Comparison of ENCODE assay signal across 19 cellular contexts in genomic region chr3:153680526-153680925, GRCh38.
DNase-seq lines count a peak whose midpoint lies in the region; ATAC-seq and TF ChIP-seq lines count a peak whose summit lies in the region.
"Had no signal": no experiment of that assay in that cellular context is flagged by ENCODE, and none has a peak within 500 bp of the region (broad histone marks: within the 10 kb centered on the region; RNA-seq: fewer than 3 reads in every experiment).

No MANE protein-coding gene starts in this region.

- H3K9me2 ChIP-seq in DOHH2 (replicated peaks; ENCODE audit: control insufficient read depth, low read length): no peaks in the 10 kb centered on the region

- no peaks in the 10 kb centered on the region for H3K27me3 ChIP-seq in DOHH2 (ENCODE audit: control insufficient read depth, low read length)

- H3K4me2 ChIP-seq in DOHH2 (ENCODE audit: low read length): no peak overlapping the region; the same call in 1 of the 2 replicates
- H3K4me2 ChIP-seq: A549, PC-9 had no signal

- H3F3A ChIP-seq in DOHH2 (ENCODE audit: control insufficient read depth, insufficient read depth): peaks cover 3% of the 10 kb centered on the region; the same call in 1 of the 2 replicates

- no peaks in the 10 kb centered on the region for H3K9me3 Mint-ChIP-seq in activated CD8-positive, alpha-beta memory T cell treated with anti-CD3 and anti-CD28 coated beads, Interleukin-2, amount 10 ng/mL, durations not matched to agents 7 days and 5 days (ENCODE audit: low read depth)
- no peaks in the 10 kb centered on the region for H3K9me3 Mint-ChIP-seq in stimulated activated effector memory CD8-positive, alpha-beta T cell treated with anti-CD3 and anti-CD28 coated beads, Interleukin-12 subunit alpha, Interleukin-12 subunit beta, amount 100 ng/mL, for 72 hours

- H3K27ac ChIP-seq in DOHH2 (ENCODE audit: low read depth, low read length): peak overlapping the region; percentile 38
- H3K27ac ChIP-seq: A549, PC-9, RWPE1 had no signal

- H3K9me3 ChIP-seq in DOHH2 (ENCODE audit: control insufficient read depth, insufficient read depth, low read length) (peaks cover 5% of the 10 kb centered on the region; the same call in 1 of the 2 replicates), T-helper 17 cell (ENCODE audit: control insufficient read depth, low read length, poor library complexity, severe bottlenecking) (no peaks in the 10 kb centered on the region)
- H3K9me3 ChIP-seq: A549 had no signal

- H3K4me3 Mint-ChIP-seq in activated CD8-positive, alpha-beta memory T cell treated with anti-CD3 and anti-CD28 coated beads, Interleukin-2, amount 10 ng/mL, durations not matched to agents 7 days and 5 days: no peak overlapping the region
- no peak overlapping the region for H3K4me3 Mint-ChIP-seq in T-helper 17 cell
- no peak overlapping the region for H3K4me3 Mint-ChIP-seq in stimulated activated effector memory CD8-positive, alpha-beta T cell treated with anti-CD3 and anti-CD28 coated beads, Interleukin-12 subunit alpha, Interleukin-12 subunit beta, amount 100 ng/mL, for 72 hours
- H3K4me3 Mint-ChIP-seq: CD8-positive, alpha-beta memory T cell had no signal

- no peaks in the 10 kb centered on the region for H3K79me2 ChIP-seq in DOHH2 (ENCODE audit: control insufficient read depth, low read length)

- H3K4me1 ChIP-seq in DOHH2 (ENCODE audit: control insufficient read depth, low read length): peaks cover 41% of the 10 kb centered on the region
- H3K4me1 ChIP-seq: A549 had no signal

- peak; percentile 36 for ATAC-seq in activated CD8-positive, alpha-beta memory T cell treated with anti-CD3 and anti-CD28 coated beads, Interleukin-2, amount 10 ng/mL, durations not matched to agents 7 days and 5 days
- ATAC-seq in T-helper 17 cell: peak; percentile 50
- ATAC-seq in stimulated activated effector memory CD8-positive, alpha-beta T cell treated with anti-CD3 and anti-CD28 coated beads, Interleukin-12 subunit alpha, Interleukin-12 subunit beta, amount 100 ng/mL, for 72 hours: peak; percentile 42
- ATAC-seq in omental fat pad (ENCODE audit: low FRiP score): no peak
- no peak for ATAC-seq in HG03342 (IDR thresholded peaks at IDR 0.05; ENCODE audit: unreplicated experiment)
- ATAC-seq: A549 had no signal

- peaks cover 7% of the 10 kb centered on the region for H3K36me3 ChIP-seq in DOHH2 (ENCODE audit: control insufficient read depth, low read length)

- no peaks in the 10 kb centered on the region for H4K20me1 ChIP-seq in DOHH2 (ENCODE audit: control insufficient read depth, insufficient read depth, low read depth, low read length)

- no peaks in the 10 kb centered on the region for H3K36me3 Mint-ChIP-seq in activated CD8-positive, alpha-beta memory T cell treated with anti-CD3 and anti-CD28 coated beads, Interleukin-2, amount 10 ng/mL, durations not matched to agents 7 days and 5 days
- H3K36me3 Mint-ChIP-seq in T-helper 17 cell (ENCODE audit: low read depth): no peaks in the 10 kb centered on the region
- H3K36me3 Mint-ChIP-seq in stimulated activated effector memory CD8-positive, alpha-beta T cell treated with anti-CD3 and anti-CD28 coated beads, Interleukin-12 subunit alpha, Interleukin-12 subunit beta, amount 100 ng/mL, for 72 hours: no peaks in the 10 kb centered on the region

- TF ChIP-seq CTCF in DOHH2 (IDR thresholded peaks at IDR 0.05; ENCODE audit: low read depth, low read length, poor library complexity, severe bottlenecking): no peak
- TF ChIP-seq CTCF in omental fat pad (IDR thresholded peaks at IDR 0.05): no peak

- H3K27me3 Mint-ChIP-seq in activated CD8-positive, alpha-beta memory T cell treated with anti-CD3 and anti-CD28 coated beads, Interleukin-2, amount 10 ng/mL, durations not matched to agents 7 days and 5 days: no peaks in the 10 kb centered on the region
- H3K27me3 Mint-ChIP-seq in T-helper 17 cell: no peaks in the 10 kb centered on the region

- peaks cover 7% of the 10 kb centered on the region for H3K4me1 Mint-ChIP-seq in activated CD8-positive, alpha-beta memory T cell treated with anti-CD3 and anti-CD28 coated beads, Interleukin-2, amount 10 ng/mL, durations not matched to agents 7 days and 5 days
- H3K4me1 Mint-ChIP-seq in T-helper 17 cell: peaks cover 4% of the 10 kb centered on the region
- H3K4me1 Mint-ChIP-seq in stimulated activated effector memory CD8-positive, alpha-beta T cell treated with anti-CD3 and anti-CD28 coated beads, Interleukin-12 subunit alpha, Interleukin-12 subunit beta, amount 100 ng/mL, for 72 hours: no peaks in the 10 kb centered on the region

- CTCF ChIA-PET in activated CD8-positive, alpha-beta memory T cell treated with anti-CD3 and anti-CD28 coated beads, Interleukin-2, amount 10 ng/mL, durations not matched to agents 7 days and 5 days (lab: Charles Lee): interaction anchor here (0.7 to 1.2 kb wide), 2 partner anchors 19 to 33 kb away, joined by 3 read pairs; no protein-coding TSS in a partner anchor

- no peak overlapping the region for H3K27ac Mint-ChIP-seq in activated CD8-positive, alpha-beta memory T cell treated with anti-CD3 and anti-CD28 coated beads, Interleukin-2, amount 10 ng/mL, durations not matched to agents 7 days and 5 days
- H3K27ac Mint-ChIP-seq in T-helper 17 cell: no peak overlapping the region
- peak overlapping the region; percentile 29 for H3K27ac Mint-ChIP-seq in stimulated activated effector memory CD8-positive, alpha-beta T cell treated with anti-CD3 and anti-CD28 coated beads, Interleukin-12 subunit alpha, Interleukin-12 subunit beta, amount 100 ng/mL, for 72 hours

- H3K4me3 ChIP-seq in DOHH2 (ENCODE audit: low read length): no peak overlapping the region
- H3K4me3 ChIP-seq: A549, PC-9 had no signal

- DNase-seq in activated CD8-positive, alpha-beta memory T cell treated with anti-CD3 and anti-CD28 coated beads, Interleukin-2, amount 10 ng/mL, durations not matched to agents 7 days and 5 days: no peak
- no peak for DNase-seq in activated CD8-positive, alpha-beta memory T cell treated with anti-CD3 and anti-CD28 coated beads, Interleukin-2, amount 50 U/mL, for 48 hours
- DNase-seq in T-helper 17 cell: no peak
- DNase-seq in stimulated activated effector memory CD8-positive, alpha-beta T cell treated with anti-CD3 and anti-CD28 coated beads, Interleukin-12 subunit alpha, Interleukin-12 subunit beta, amount 100 ng/mL, for 72 hours (ENCODE audit: low spot score in 2 of 2): no peak
- no peak for DNase-seq in omental fat pad (ENCODE audit: low spot score)
- no peak for DNase-seq in stimulated activated CD4-positive, alpha-beta T cell treated with anti-CD3 and anti-CD28 coated beads, Interleukin-1b, Interleukin-23, amount 100 ng/mL, for 48 hours
- DNase-seq: CD8-positive, alpha-beta memory T cell; HCEC 1CT; IMR-90; NCI-H1417 treated with DMSO at 0.1 percent for 48 hours; NCI-H187 treated with DMSO at 0.1 percent for 48 hours; NCI-H226; NCI-H524 treated with DMSO at 0.1 percent for 48 hours; SIG-M5 had no signal

Comparison
In these comparisons a context has a peak if more than half of its experiments do, and no peak if none do; other contexts are left out.
1. ATAC-seq: peak in activated CD8-positive, alpha-beta memory T cell treated with anti-CD3 and anti-CD28 coated beads, Interleukin-2, amount 10 ng/mL, durations not matched to agents 7 days and 5 days (single experiment), T-helper 17 cell (single experiment) and stimulated activated effector memory CD8-positive, alpha-beta T cell treated with anti-CD3 and anti-CD28 coated beads, Interleukin-12 subunit alpha, Interleukin-12 subunit beta, amount 100 ng/mL, for 72 hours (single experiment); none in omental fat pad (single experiment) and HG03342 (single experiment).